ENCODE assay signal across 1 cellular context in genomic region chr6:106128981-106129761, GRCh38.
TF ChIP-seq lines count a peak whose summit lies in the region.

No MANE protein-coding gene starts in this region.

TF ChIP-seq in K562, 482 proteins besides CTCF, POLR2A, EP300 and RAD21 (continued from another document and continues in another):
- TF ChIP-seq ZBTB2 (IDR thresholded peaks at IDR 0.05), result no peak
- TF ChIP-seq SAP30 (IDR thresholded peaks at IDR 0.05; ENCODE audit: borderline replicate concordance, insufficient read depth, low read depth, low read length, poor library complexity, severe bottlenecking), result no peak
- TF ChIP-seq JUNB (CRISPR knock-in tag; conservative IDR thresholded peaks at IDR 0.05), result no peak
- TF ChIP-seq ARID1B (IDR thresholded peaks at IDR 0.05), result peak; percentile 40; the same call in 1 of the 2 replicates
- TF ChIP-seq FOXP1 (CRISPR knock-in tag; IDR thresholded peaks at IDR 0.05), result no peak
- no peak for TF ChIP-seq SRF (CRISPR knock-in tag; IDR thresholded peaks at IDR 0.05)
- no peak for TF ChIP-seq FOXJ3 (CRISPR knock-in tag; IDR thresholded peaks at IDR 0.05)
- TF ChIP-seq NRF1 (conservative IDR thresholded peaks at IDR 0.05 in 1 of 2, IDR thresholded peaks at IDR 0.05 in 1 of 2), result no peak
- TF ChIP-seq PKNOX1 (IDR thresholded peaks at IDR 0.05), result peak; percentile 24; the same call in 1 of the 2 replicates
- peak; percentile 24; the same call in 1 of the 2 replicates for TF ChIP-seq JUN (IDR thresholded peaks at IDR 0.05; ENCODE audit: borderline replicate concordance, low read depth, low read length)
- no peak for TF ChIP-seq JUN (CRISPR knock-in tag; IDR thresholded peaks at IDR 0.05; ENCODE audit: borderline replicate concordance)
- peak; percentile 80 for TF ChIP-seq FOSL1 (tag; conservative IDR thresholded peaks at IDR 0.05)
- peak; percentile 61; the same call in 1 of the 2 replicates for TF ChIP-seq JUND (IDR thresholded peaks at IDR 0.05; ENCODE audit: borderline replicate concordance, low read depth, low read length)
- TF ChIP-seq JUND (tag; IDR thresholded peaks at IDR 0.05; ENCODE audit: borderline replicate concordance, low read depth, low read length), result peak; percentile 75; the same call in 2 of the 3 replicates
- TF ChIP-seq ZNF639 (CRISPR knock-in tag; conservative IDR thresholded peaks at IDR 0.05 in 1 of 2, IDR thresholded peaks at IDR 0.05 in 1 of 2), result no peak
- TF ChIP-seq STAT5A (IDR thresholded peaks at IDR 0.05; ENCODE audit: borderline replicate concordance, low read length), result no peak
- TF ChIP-seq MECOM (CRISPR knock-in tag; IDR thresholded peaks at IDR 0.05), result peak; percentile 84; the same call in 1 of the 2 replicates
- no peak for TF ChIP-seq SAFB2 (IDR thresholded peaks at IDR 0.05; ENCODE audit: borderline replicate concordance, low read depth, low read length, severe bottlenecking)
- no peak for TF ChIP-seq ZNF668 (CRISPR knock-in tag; IDR thresholded peaks at IDR 0.05)
- no peak for TF ChIP-seq COPS2 (conservative IDR thresholded peaks at IDR 0.05)
- no peak for TF ChIP-seq HDAC8 (tag; IDR thresholded peaks at IDR 0.05)
- TF ChIP-seq ESRRA (IDR thresholded peaks at IDR 0.05; ENCODE audit: borderline replicate concordance, low read depth), result no peak
- TF ChIP-seq ATF3 (IDR thresholded peaks at IDR 0.05), result peak; percentile 65; the same call in 1 of the 2 replicates
- no peak for TF ChIP-seq ATF3 (CRISPR knock-in tag; conservative IDR thresholded peaks at IDR 0.05)
- no peak for TF ChIP-seq RBM25 (IDR thresholded peaks at IDR 0.05; ENCODE audit: low read depth, low read length, severe bottlenecking)
- TF ChIP-seq ATF1 (CRISPR knock-in tag; IDR thresholded peaks at IDR 0.05), result no peak
- 0 out of 2 replicates have a peak, but pooled peaks have one; percentile 12 for TF ChIP-seq ATF1 (tag; IDR thresholded peaks at IDR 0.05)
- no peak for TF ChIP-seq ZHX1 (conservative IDR thresholded peaks at IDR 0.05; ENCODE audit: low read length)
- TF ChIP-seq HOXB6 (CRISPR knock-in tag; IDR thresholded peaks at IDR 0.05; ENCODE audit: borderline replicate concordance), result no peak
- TF ChIP-seq NCOA2 (IDR thresholded peaks at IDR 0.05; ENCODE audit: partially characterized antibody in 2 of 2), result no peak
- TF ChIP-seq SNIP1 (IDR thresholded peaks at IDR 0.05; ENCODE audit: low read depth), result no peak
- no peak for TF ChIP-seq FOXK1 (CRISPR knock-in tag; IDR thresholded peaks at IDR 0.05; ENCODE audit: borderline replicate concordance)
- TF ChIP-seq DPF2 (IDR thresholded peaks at IDR 0.05), result peak; percentile 61; the same call in 1 of the 2 replicates
- TF ChIP-seq NFRKB (IDR thresholded peaks at IDR 0.05; ENCODE audit: low read depth), result no peak
- TF ChIP-seq ZNF766 (CRISPR knock-in tag; conservative IDR thresholded peaks at IDR 0.05), result no peak
- TF ChIP-seq XRCC4 (IDR thresholded peaks at IDR 0.05; ENCODE audit: extremely low read depth, insufficient read depth, insufficient read length), result no peak
- no peak for TF ChIP-seq THAP12 (CRISPR knock-in tag; IDR thresholded peaks at IDR 0.05)
- no peak for TF ChIP-seq HDAC2 (IDR thresholded peaks at IDR 0.05)
- TF ChIP-seq ZNF592 (IDR thresholded peaks at IDR 0.05), result no peak
- peak; percentile 82 for TF ChIP-seq HMBOX1 (IDR thresholded peaks at IDR 0.05)
- TF ChIP-seq ZNF324 (CRISPR knock-in tag; IDR thresholded peaks at IDR 0.05), result no peak
- no peak for TF ChIP-seq YBX1 (IDR thresholded peaks at IDR 0.05)
- TF ChIP-seq CXXC5 (CRISPR knock-in tag; IDR thresholded peaks at IDR 0.05), result no peak
- no peak for TF ChIP-seq EHMT2 (IDR thresholded peaks at IDR 0.05)
- TF ChIP-seq ZBTB9 (CRISPR knock-in tag; IDR thresholded peaks at IDR 0.05), result no peak
- no peak for TF ChIP-seq NCOA4 (IDR thresholded peaks at IDR 0.05; ENCODE audit: partially characterized antibody)
